ENCODE assay signal across 17 cellular contexts in the genomic region with DNA sequence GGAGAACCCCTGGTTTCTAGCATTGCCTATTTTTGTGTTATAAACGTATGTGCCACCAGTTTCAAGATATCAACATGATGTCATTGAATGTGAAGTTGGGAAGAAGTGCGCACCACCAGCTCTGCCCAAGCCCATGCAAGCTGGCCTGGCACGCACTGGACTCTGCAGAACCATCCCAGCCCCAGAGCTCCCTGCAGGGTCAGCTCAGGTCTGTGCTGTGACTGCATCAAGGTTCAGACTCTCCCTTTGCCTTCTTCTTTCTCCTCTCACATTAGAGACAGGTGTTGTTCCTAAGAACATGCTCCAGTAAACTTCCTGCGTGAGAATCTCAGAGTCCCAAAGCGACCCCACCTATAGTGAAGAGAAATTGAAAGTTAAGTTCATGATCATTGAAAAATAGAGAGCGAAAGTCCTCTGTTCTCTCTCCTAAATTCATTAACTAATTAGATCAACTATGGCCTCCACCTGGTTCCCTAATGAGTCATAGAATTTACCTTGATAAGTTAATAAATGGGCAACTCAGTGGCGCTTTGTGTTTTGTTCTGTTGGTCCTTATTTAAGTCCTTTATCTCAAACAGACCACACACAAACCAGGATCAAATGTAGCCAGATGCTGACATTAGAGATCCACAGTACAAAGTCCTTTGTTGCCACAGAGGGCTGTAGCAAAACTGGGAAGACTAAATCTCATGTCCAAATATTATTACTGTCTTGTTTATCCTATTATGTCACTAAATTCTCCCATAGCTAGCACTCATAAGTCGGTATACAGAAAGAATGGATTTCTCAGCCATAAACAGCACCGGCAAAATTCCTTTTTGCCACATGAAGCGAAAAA.
DNase-seq lines count a peak whose midpoint lies in the region; ATAC-seq, FAIRE-seq and TF ChIP-seq lines count a peak whose summit lies in the region.
"Had no signal": no experiment of that assay in that cellular context is flagged by ENCODE, and none has a peak within 500 bp of the region (broad histone marks: within the 10 kb centered on the region; RNA-seq: fewer than 3 reads in every experiment).

No MANE protein-coding gene starts in this region.

- WGBS in right lobe of liver (ENCODE audit: insufficient coverage, low coverage, low lambda C conversion rate, missing lambda C conversion rate), result 31% methylated on average over 9 of the region's 10 CpGs

- H3K27ac Mint-ChIP-seq in activated CD4-positive, alpha-beta T cell treated with anti-CD3 and anti-CD28 coated beads, Interleukin-2, amount 10 ng/mL, durations not matched to agents 24 days and 14 days, result no peak overlapping the region
- H3K27ac Mint-ChIP-seq: activated CD4-positive, alpha-beta T cell treated with anti-CD3 and anti-CD28 coated beads for 36 hours; CD4-positive, alpha-beta memory T cell; IgD-negative memory B cell; naive thymus-derived CD4-positive, alpha-beta T cell had no signal

- FAIRE-seq in GM19239 (lab: Jason Lieb, UNC), result peak; percentile 23

- DNase-seq in GM19239 (ENCODE audit: insufficient read length, low spot score), result no peak
- DNase-seq in right lobe of liver, result peak in 2 of 3 donors; percentile 53 to 64
- DNase-seq in activated CD4-positive, alpha-beta T cell treated with anti-CD3 and anti-CD28 coated beads, Interleukin-2, amount 10 ng/mL, durations not matched to agents 24 days and 14 days, result no peak
- no peak for DNase-seq in stimulated activated naive CD4-positive, alpha-beta T cell (lab: John Stamatoyannopoulos, UW)
- DNase-seq: activated CD4-positive, alpha-beta T cell treated with anti-CD3 and anti-CD28 coated beads for 36 hours; activated CD8-positive, alpha-beta memory T cell treated with anti-CD3 and anti-CD28 coated beads, Interleukin-2, amount 50 U/mL, for 4 hours; activated gamma-delta T cell treated with Interleukin-2 at 50 U/mL for 16 hours; aorta; CD4-positive, alpha-beta memory T cell; naive thymus-derived CD4-positive, alpha-beta T cell; NCI-H526 treated with DMSO at 0.1 percent for 48 hours; PC-9 had no signal

- no peaks in the 10 kb centered on the region for H3K9me3 ChIP-seq in right lobe of liver

- intact Hi-C loops in right lobe of liver (cut with DNase I), result no loop called here
- intact Hi-C loops in activated CD4-positive, alpha-beta T cell treated with anti-CD3 and anti-CD28 coated beads, Interleukin-2, amount 10 ng/mL, durations not matched to agents 24 days and 14 days (cut with micrococcal nuclease), result no loop called here

- H3K27ac ChIP-seq in right lobe of liver, result peak overlapping the region; percentile 40 to 68 (median 63)
- H3K27ac ChIP-seq: PC-9 had no signal

- no peaks in the 10 kb centered on the region for H3K36me3 ChIP-seq in right lobe of liver

- H3K4me3 Mint-ChIP-seq in activated CD4-positive, alpha-beta T cell treated with anti-CD3 and anti-CD28 coated beads, Interleukin-2, amount 10 ng/mL, durations not matched to agents 24 days and 14 days, result no peak overlapping the region
- H3K4me3 Mint-ChIP-seq: activated CD4-positive, alpha-beta T cell treated with anti-CD3 and anti-CD28 coated beads for 36 hours; CD4-positive, alpha-beta memory T cell; IgD-negative memory B cell; naive thymus-derived CD4-positive, alpha-beta T cell had no signal

- H3K27me3 ChIP-seq in right lobe of liver, result no peaks in the 10 kb centered on the region

- TF ChIP-seq CTCF in right lobe of liver (IDR thresholded peaks at IDR 0.05), result no peak

- ATAC-seq in HG02642 (IDR thresholded peaks at IDR 0.05; ENCODE audit: poor library complexity, unreplicated experiment) (peak; percentile 73), HG03571 (IDR thresholded peaks at IDR 0.05; ENCODE audit: unreplicated experiment) (peak; percentile 70), right lobe of liver (peak; percentile 88 to 97 (median 94)), GM19351 (IDR thresholded peaks at IDR 0.05; ENCODE audit: unreplicated experiment) (no peak), GM21717 (IDR thresholded peaks at IDR 0.05; ENCODE audit: unreplicated experiment) (no peak)
- ATAC-seq: activated CD4-positive, alpha-beta T cell treated with anti-CD3 and anti-CD28 coated beads for 36 hours; naive thymus-derived CD4-positive, alpha-beta T cell had no signal

- H3K4me3 ChIP-seq in right lobe of liver, result peak overlapping the region in 1 of 3 donors; percentile 35
- H3K4me3 ChIP-seq: PC-9 had no signal

- H3K4me1 ChIP-seq in right lobe of liver, result peaks cover 0 to 35% (median 4%) of the 10 kb centered on the region in 4 donors

- no peaks in the 10 kb centered on the region for H3K4me1 Mint-ChIP-seq in activated CD4-positive, alpha-beta T cell treated with anti-CD3 and anti-CD28 coated beads, Interleukin-2, amount 10 ng/mL, durations not matched to agents 24 days and 14 days
- H3K4me1 Mint-ChIP-seq: activated CD4-positive, alpha-beta T cell treated with anti-CD3 and anti-CD28 coated beads for 36 hours; CD4-positive, alpha-beta memory T cell; IgD-negative memory B cell; naive thymus-derived CD4-positive, alpha-beta T cell had no signal

- peaks cover 1% of the 10 kb centered on the region for H3K27me3 Mint-ChIP-seq in activated CD4-positive, alpha-beta T cell treated with anti-CD3 and anti-CD28 coated beads, Interleukin-2, amount 10 ng/mL, durations not matched to agents 24 days and 14 days

- H3K9me3 Mint-ChIP-seq in activated CD4-positive, alpha-beta T cell treated with anti-CD3 and anti-CD28 coated beads, Interleukin-2, amount 10 ng/mL, durations not matched to agents 24 days and 14 days, result no peaks in the 10 kb centered on the region

- H3K36me3 Mint-ChIP-seq in activated CD4-positive, alpha-beta T cell treated with anti-CD3 and anti-CD28 coated beads, Interleukin-2, amount 10 ng/mL, durations not matched to agents 24 days and 14 days (ENCODE audit: low read depth), result no peaks in the 10 kb centered on the region
- H3K36me3 Mint-ChIP-seq: CD4-positive, alpha-beta memory T cell; IgD-negative memory B cell; naive thymus-derived CD4-positive, alpha-beta T cell had no signal

- TF ChIP-seq POLR2A in right lobe of liver (IDR thresholded peaks at IDR 0.05), result no peak

Comparison
In these comparisons a context has a peak if more than half of its experiments do, and no peak if none do; other contexts are left out.
1. DNase-seq: peak in right lobe of liver (2 of 3); none in GM19239 (single experiment), activated CD4-positive, alpha-beta T cell treated with anti-CD3 and anti-CD28 coated beads, Interleukin-2, amount 10 ng/mL, durations not matched to agents 24 days and 14 days (single experiment) and stimulated activated naive CD4-positive, alpha-beta T cell (0 of 6).
2. ATAC-seq: peak in HG02642 (single experiment), HG03571 (single experiment) and right lobe of liver (4 of 4); none in GM19351 (single experiment) and GM21717 (single experiment).